8 cellular contexts compared by ENCODE assay signal in the genomic region with DNA sequence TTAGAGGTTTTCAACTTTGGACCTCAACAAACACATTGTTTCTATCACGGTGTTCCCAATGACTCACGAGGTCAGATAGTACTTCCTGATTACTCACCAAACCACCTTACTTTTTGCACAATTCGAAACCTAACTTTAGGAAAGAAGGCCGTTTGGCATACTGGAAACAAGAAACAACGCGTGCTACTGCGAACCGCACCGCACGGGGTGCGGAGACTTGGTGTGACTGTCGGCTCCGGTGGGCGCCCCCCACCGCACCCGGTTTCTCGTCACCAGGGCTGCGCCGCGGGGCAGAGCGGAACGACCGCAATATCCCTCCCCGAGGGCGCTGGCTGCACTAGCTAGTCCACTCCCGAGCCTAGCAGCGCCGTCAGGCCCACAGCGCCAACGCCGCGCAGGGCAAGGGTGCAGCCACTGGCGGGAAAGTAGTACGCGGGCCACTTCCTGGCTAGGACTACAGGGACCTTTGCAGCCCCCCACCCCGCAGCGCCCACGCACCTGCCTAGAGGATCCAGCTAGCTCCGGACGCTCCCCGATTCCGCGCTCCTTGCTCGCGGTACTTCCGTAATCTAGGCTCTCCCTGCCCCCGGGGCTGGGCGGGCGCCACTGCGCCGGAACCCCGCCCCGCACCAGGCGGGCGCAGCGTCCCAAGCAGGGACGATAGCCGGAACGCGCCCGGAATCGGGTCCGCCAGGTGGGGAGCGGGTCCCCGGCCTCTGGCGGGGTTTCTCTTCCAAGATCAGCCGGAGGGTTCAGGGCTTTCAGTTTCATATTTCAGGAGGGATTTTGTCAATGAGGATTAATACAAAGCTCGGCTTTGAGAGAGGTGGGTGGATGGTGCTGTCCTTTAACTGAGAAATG. TPM values are rescaled to one million over a fixed set of nuclear protein-coding genes. Genes with fewer than 3 reads are reported as not detected.
DNase-seq lines count a peak whose midpoint lies in the region; ATAC-seq and TF ChIP-seq lines count a peak whose summit lies in the region.

A gene (minus strand): TSS at position 571 of the 861 bp plus-strand sequence. CDS start 9,002 bp downstream, outside the sequence.

- peak within 1 kb of the TSS; percentile 93 for H3K14ac ChIP-seq in trophoblast cell (ENCODE audit: low read length)

- peak within 1 kb of the TSS; percentile 84 for H3K4me2 ChIP-seq in SU-DHL-6 (ENCODE audit: low read depth, low read length, poor library complexity, severe bottlenecking)
- H3K4me2 ChIP-seq in trophoblast cell (ENCODE audit: low read length), result peak within 1 kb of the TSS; percentile 77

- H4K8ac ChIP-seq in trophoblast cell (ENCODE audit: low read depth, low read length), result peak within 1 kb of the TSS; percentile 83

- peak within 1 kb of the TSS; percentile 58 for H2BK5ac ChIP-seq in trophoblast cell (ENCODE audit: low read depth, low read length, poor library complexity)

- no peak within 1 kb of the TSS for H3K23ac ChIP-seq in trophoblast cell (ENCODE audit: low read length)

- H4K91ac ChIP-seq in trophoblast cell (ENCODE audit: low read depth, low read length), result peak within 1 kb of the TSS; percentile 97

- H4K20me1 ChIP-seq in SU-DHL-6 (ENCODE audit: low read depth, low read length), result no peaks in the 10 kb centered on the region; the same call in 1 of the 2 replicates

- peak within 1 kb of the TSS; percentile 72 for H3K27ac Mint-ChIP-seq in activated naive CD8-positive, alpha-beta T cell treated with anti-CD3 and anti-CD28 coated beads, Interleukin-2, amount 10 ng/mL, durations not matched to agents 7 days and 5 days
- peak within 1 kb of the TSS; percentile 89 for H3K27ac Mint-ChIP-seq in type B pancreatic cell

- no peaks in the 10 kb centered on the region for H3K27me3 ChIP-seq in HAP-1 (ENCODE audit: low read depth)
- no peaks in the 10 kb centered on the region for H3K27me3 ChIP-seq in MG63
- H3K27me3 ChIP-seq in SU-DHL-6 (ENCODE audit: low read length), result no peaks in the 10 kb centered on the region
- no peaks in the 10 kb centered on the region for H3K27me3 ChIP-seq in trophoblast cell (ENCODE audit: insufficient read depth, low read length)

- peaks cover 47% of the 10 kb centered on the region for H3K79me2 ChIP-seq in SU-DHL-6 (ENCODE audit: insufficient read depth, low read length)
- H3K79me2 ChIP-seq in trophoblast cell (ENCODE audit: control insufficient read depth, insufficient read depth, low read length, poor library complexity), result peaks cover 4% of the 10 kb centered on the region

- peak within 1 kb of the TSS; percentile 94 for H3K4ac ChIP-seq in trophoblast cell (ENCODE audit: low read depth, low read length)

- no peaks in the 10 kb centered on the region; the same call in 1 of the 2 replicates for H3F3A ChIP-seq in SU-DHL-6 (ENCODE audit: insufficient read depth)

- WGBS in trophoblast cell (ENCODE audit: extremely low coverage, insufficient coverage, insufficient read length), result no CpG with 5 or more reads among the region's 68 CpGs

- H3K18ac ChIP-seq in trophoblast cell (ENCODE audit: low read length), result peak within 1 kb of the TSS; percentile 79

- in situ Hi-C loops in HAP-1 (cut with MboI; ENCODE audit: low sequenced_read_pairs), result no loop called here

- peaks cover 2% of the 10 kb centered on the region for H3K27me3 Mint-ChIP-seq in activated naive CD8-positive, alpha-beta T cell treated with anti-CD3 and anti-CD28 coated beads, Interleukin-2, amount 10 ng/mL, durations not matched to agents 7 days and 5 days
- peaks cover 13% of the 10 kb centered on the region for H3K27me3 Mint-ChIP-seq in type B pancreatic cell

- peak; percentile 89 for ATAC-seq in activated naive CD8-positive, alpha-beta T cell treated with anti-CD3 and anti-CD28 coated beads, Interleukin-2, amount 10 ng/mL, durations not matched to agents 7 days and 5 days (ENCODE audit: low read depth)
- ATAC-seq in Right ventricle myocardium superior (ENCODE audit: poor library complexity), result peak; percentile 99

- H3K27ac ChIP-seq in SU-DHL-6 (ENCODE audit: low read depth, low read length), result peak within 1 kb of the TSS; percentile 62
- H3K27ac ChIP-seq in trophoblast cell (ENCODE audit: low read depth, low read length), result peak within 1 kb of the TSS; percentile 40

- H3K4me3 Mint-ChIP-seq in activated naive CD8-positive, alpha-beta T cell treated with anti-CD3 and anti-CD28 coated beads, Interleukin-2, amount 10 ng/mL, durations not matched to agents 7 days and 5 days, result peak within 1 kb of the TSS; percentile 82
- H3K4me3 Mint-ChIP-seq in type B pancreatic cell, result peak within 1 kb of the TSS; percentile 91

- H3K4me3 ChIP-seq in HAP-1, result peak within 1 kb of the TSS; percentile 86
- peak within 1 kb of the TSS; percentile 89 for H3K4me3 ChIP-seq in MG63
- peak within 1 kb of the TSS; percentile 90 for H3K4me3 ChIP-seq in SU-DHL-6 (ENCODE audit: insufficient read depth, low read length, poor library complexity, severe bottlenecking)
- peak within 1 kb of the TSS; percentile 91 for H3K4me3 ChIP-seq in trophoblast cell (ENCODE audit: low read depth, low read length)

- H2AK5ac ChIP-seq in trophoblast cell (ENCODE audit: low read length), result peak within 1 kb of the TSS; percentile 80

- H3K4me1 ChIP-seq in HAP-1 (no peaks in the 10 kb centered on the region), trophoblast cell (ENCODE audit: control insufficient read depth in 1 of 2, insufficient read depth in 2 of 2, low read length in 2 of 2) (peaks cover 7 to 9% of the 10 kb centered on the region in 2 experiments)

- peak within 1 kb of the TSS; percentile 98 for H2AFZ ChIP-seq in SU-DHL-6 (ENCODE audit: low read depth, low read length, severe bottlenecking)
- H2AFZ ChIP-seq in trophoblast cell (ENCODE audit: insufficient read depth, low read length, poor library complexity), result peak within 1 kb of the TSS; percentile 96

- no peaks in the 10 kb centered on the region for H3K9me3 Mint-ChIP-seq in activated naive CD8-positive, alpha-beta T cell treated with anti-CD3 and anti-CD28 coated beads, Interleukin-2, amount 10 ng/mL, durations not matched to agents 7 days and 5 days
- no peaks in the 10 kb centered on the region for H3K9me3 Mint-ChIP-seq in type B pancreatic cell

- intact Hi-C loops in Right ventricle myocardium superior (cut with DNase I), result no loop called here

- peak; percentile 86 for DNase-seq in GM10248 (ENCODE audit: extremely low spot score)
- peak; percentile 60 to 85 for DNase-seq in HAP-1 (ENCODE audit: low spot score in 2 of 2)
- peak; percentile 82 for DNase-seq in MG63
- peak; percentile 83 for DNase-seq in activated naive CD8-positive, alpha-beta T cell treated with anti-CD3 and anti-CD28 coated beads, Interleukin-2, amount 10 ng/mL, durations not matched to agents 7 days and 5 days
- peak; percentile 90 for DNase-seq in Right ventricle myocardium superior
- peak; percentile 62 to 78 for DNase-seq in trophoblast cell
- peak; percentile 78 for DNase-seq in type B pancreatic cell (ENCODE audit: extremely low spot score, unreplicated experiment)

- H3K79me1 ChIP-seq in trophoblast cell (ENCODE audit: low read length), result peaks cover 5% of the 10 kb centered on the region

- H3K9ac ChIP-seq in SU-DHL-6 (ENCODE audit: low read length) (peak within 1 kb of the TSS; percentile 84), trophoblast cell (ENCODE audit: low read length) (peak within 1 kb of the TSS; percentile 71)

- H3K36me3 Mint-ChIP-seq in activated naive CD8-positive, alpha-beta T cell treated with anti-CD3 and anti-CD28 coated beads, Interleukin-2, amount 10 ng/mL, durations not matched to agents 7 days and 5 days, result peaks cover 9% of the 10 kb centered on the region
- H3K36me3 Mint-ChIP-seq in type B pancreatic cell, result peaks cover 11% of the 10 kb centered on the region

- no peaks in the 10 kb centered on the region for H3K9me2 ChIP-seq in SU-DHL-6 (replicated peaks; ENCODE audit: insufficient read depth, low read length)

- H3K36me3 ChIP-seq in HAP-1 (replicated peaks) (no peaks in the 10 kb centered on the region), MG63 (peaks cover 23% of the 10 kb centered on the region), SU-DHL-6 (ENCODE audit: low read length) (no peaks in the 10 kb centered on the region), trophoblast cell (ENCODE audit: control insufficient read depth in 1 of 2, insufficient read depth in 2 of 2, low read length in 2 of 2) (no peaks in the 10 kb centered on the region)

- peaks cover 27% of the 10 kb centered on the region for H3K4me1 Mint-ChIP-seq in activated naive CD8-positive, alpha-beta T cell treated with anti-CD3 and anti-CD28 coated beads, Interleukin-2, amount 10 ng/mL, durations not matched to agents 7 days and 5 days
- H3K4me1 Mint-ChIP-seq in type B pancreatic cell (ENCODE audit: unreplicated experiment), result peaks cover 21% of the 10 kb centered on the region

- CTCF ChIA-PET in GM10248 (lab: Yijun Ruan, JAX), result interaction anchor here (1.2 to 1.7 kb wide), 3 partner anchors 8 to 17 kb away, joined by 3 read pairs; no protein-coding TSS in a partner anchor

- POLR2A ChIA-PET in GM10248 (lab: Yijun Ruan, JAX), result no interaction called here
- POLR2A ChIA-PET in activated naive CD8-positive, alpha-beta T cell treated with anti-CD3 and anti-CD28 coated beads, Interleukin-2, amount 10 ng/mL, durations not matched to agents 7 days and 5 days (lab: Charles Lee), result interaction anchor here (0.6 kb wide), 1 partner anchor 185 kb away, joined by 3 read pairs; no protein-coding TSS in a partner anchor

- TF ChIP-seq CTCF in GM10248 (IDR thresholded peaks at IDR 0.05; ENCODE audit: control extremely low read depth, extremely low read depth, low read depth, missing control alignments) (no peak), SU-DHL-6 (IDR thresholded peaks at IDR 0.05; ENCODE audit: insufficient read depth, low read length, poor library complexity, severe bottlenecking) (no peak), type B pancreatic cell (conservative IDR thresholded peaks at IDR 0.05) (peak; percentile 47)

- peak within 1 kb of the TSS; percentile 89 for H4K12ac ChIP-seq in trophoblast cell (ENCODE audit: low read depth, low read length)

- H2BK12ac ChIP-seq in trophoblast cell (ENCODE audit: low read length), result peak within 1 kb of the TSS; percentile 67

- H3K9me3 ChIP-seq in HAP-1 (no peaks in the 10 kb centered on the region), MG63 (no peaks in the 10 kb centered on the region), SU-DHL-6 (ENCODE audit: insufficient read depth, low read length) (no peaks in the 10 kb centered on the region), trophoblast cell (ENCODE audit: insufficient read depth, low read depth, low read length) (no peaks in the 10 kb centered on the region)

- peak within 1 kb of the TSS; percentile 57 for H2BK120ac ChIP-seq in trophoblast cell (ENCODE audit: insufficient read depth, low read length, poor library complexity)

RNA-seq across cellular contexts. Expression of the gene that starts here (rescaled TPM):
- total RNA-seq in MG63 (2014; rRNA removed; shearing (Covaris generic); ENCODE audit: low replicate concordance), result 25.8 and 26.8 TPM in 2 replicates
- total RNA-seq in activated naive CD8-positive, alpha-beta T cell treated with anti-CD3 and anti-CD28 coated beads, Interleukin-2, amount 10 ng/mL, durations not matched to agents 7 days and 5 days, result 10 to 100 TPM; 66.3 to 69.4 TPM
- total RNA-seq in Right ventricle myocardium superior (24.7 TPM), type B pancreatic cell (ENCODE audit: low replicate concordance) (22.1 and 30.3 TPM in 2 replicates)
- polyA plus RNA-seq in trophoblast cell (2013), result 19.1 and 20.4 TPM in 2 replicates

Comparison
In these comparisons a context has a peak if more than half of its experiments do, and no peak if none do; other contexts are left out.
1. Peak in every context shown above with its lines: DNase-seq, ATAC-seq, H3K4me3 ChIP-seq and H3K27ac ChIP-seq.